ENCODE assay signal across 10 cellular contexts in the genomic region with DNA sequence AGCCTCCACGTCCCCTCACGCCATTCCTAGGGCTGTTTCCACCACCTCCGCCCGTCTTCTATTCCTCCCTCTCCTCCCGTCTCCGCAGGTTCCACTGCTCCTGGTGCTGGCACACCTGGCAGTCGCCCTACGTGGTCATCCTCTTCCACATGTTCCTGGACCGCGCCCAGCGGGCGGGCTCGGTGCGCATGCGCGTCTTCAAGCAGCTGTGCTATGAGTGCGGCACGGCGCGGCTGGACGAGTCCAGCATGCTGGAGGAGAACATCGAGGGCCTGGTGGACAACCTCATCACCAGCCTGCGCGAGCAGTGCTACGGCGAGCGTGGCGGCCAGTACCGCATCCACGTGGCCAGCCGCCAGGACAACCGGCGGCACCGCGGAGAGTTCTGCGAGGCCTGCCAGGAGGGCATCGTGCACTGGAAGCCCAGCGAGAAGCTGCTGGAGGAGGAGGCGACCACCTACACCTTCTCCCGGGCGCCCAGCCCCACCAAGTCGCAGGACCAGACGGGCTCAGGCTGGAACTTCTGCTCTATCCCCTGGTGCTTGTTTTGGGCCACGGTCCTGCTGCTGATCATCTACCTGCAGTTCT. TPM values are rescaled to one million over a fixed set of nuclear protein-coding genes. Genes with fewer than 3 reads are reported as not detected.
"Had no signal": no experiment of that assay in that cellular context is flagged by ENCODE, and none has a peak within 500 bp of the region (broad histone marks: within the 10 kb centered on the region; RNA-seq: fewer than 3 reads in every experiment).

No MANE protein-coding gene starts in this region.

RNA-seq across cellular contexts. Expression of gene RTP1, which starts 2.3 kb away (rescaled TPM):
- total RNA-seq: stomach, subcutaneous adipose tissue, suprapubic skin, thyroid gland, tibial nerve, transverse colon, ureter, urinary bladder, uterus, vagina had no signal
- polyA plus RNA-seq: stomach, urinary bladder had no signal
